ENCODE assay signal across 1 cellular context in the genomic region with DNA sequence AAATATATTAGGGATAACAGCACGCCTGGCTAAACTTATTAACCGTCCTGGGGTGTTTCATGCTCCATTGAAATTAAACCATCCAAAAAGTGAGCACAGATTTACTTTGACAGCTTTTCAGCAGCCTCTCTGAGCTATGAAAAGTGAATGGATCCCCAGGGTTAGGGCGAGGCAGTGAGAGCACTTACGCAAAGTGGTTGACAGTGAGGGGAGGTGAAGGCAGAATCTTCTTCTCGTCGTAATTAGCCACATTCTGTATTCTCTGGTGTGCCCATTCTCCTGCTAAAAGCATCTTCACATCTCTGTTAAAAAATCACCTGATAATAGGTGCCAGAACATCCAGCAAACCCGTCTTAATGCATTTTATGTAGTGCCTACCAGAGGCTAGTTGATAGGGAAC.
TF ChIP-seq lines count a peak whose summit lies in the region.

No MANE protein-coding gene starts in this region.

TF ChIP-seq in GM12878, 131 proteins besides CTCF, POLR2A, EP300 and RAD21 (continued from another document):
- TF ChIP-seq SMAD1 (IDR thresholded peaks at IDR 0.05; ENCODE audit: low read depth, partially characterized antibody), result no peak
- TF ChIP-seq SIX5 (IDR thresholded peaks at IDR 0.05; ENCODE audit: low read depth, low read length, severe bottlenecking), result no peak
